ENCODE assay signal across 12 cellular contexts in the genomic region with DNA sequence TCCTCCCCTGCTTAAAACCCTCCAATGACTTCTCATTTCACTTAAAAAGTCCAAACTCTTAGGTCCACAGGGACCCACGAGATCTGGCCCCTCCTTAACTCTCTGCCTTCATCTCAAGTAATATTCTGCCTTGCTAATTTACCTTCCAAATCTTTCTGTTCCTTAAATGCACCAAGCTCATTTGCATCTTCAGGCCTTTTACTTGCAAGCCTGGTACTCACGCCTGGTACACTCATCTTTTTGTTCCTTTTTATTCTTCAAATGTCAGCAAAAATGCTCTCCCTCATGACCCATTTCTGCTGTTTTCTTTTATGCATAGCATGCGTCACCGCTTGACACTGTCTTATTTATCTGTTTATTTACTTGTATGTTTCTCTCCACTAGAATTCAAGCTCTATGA. TPM values are rescaled to one million over a fixed set of nuclear protein-coding genes. Genes with fewer than 3 reads are reported as not detected.
DNase-seq lines count a peak whose midpoint lies in the region; ATAC-seq, FAIRE-seq and TF ChIP-seq lines count a peak whose summit lies in the region.
"Had no signal": no experiment of that assay in that cellular context is flagged by ENCODE, and none has a peak within 500 bp of the region (broad histone marks: within the 10 kb centered on the region; RNA-seq: fewer than 3 reads in every experiment).

No MANE protein-coding gene starts in this region.

- H3K9me2 ChIP-seq in SK-N-SH: no peaks in the 10 kb centered on the region

- H3K4me3 ChIP-seq in naive thymus-derived CD4-positive, alpha-beta T cell (ENCODE audit: low read length): no peak overlapping the region
- no peak overlapping the region for H3K4me3 ChIP-seq in SK-N-SH (ENCODE audit: low read depth in 2 of 2, low read length in 1 of 2)

- H3K9me3 ChIP-seq in naive thymus-derived CD4-positive, alpha-beta T cell (ENCODE audit: control insufficient read depth in 2 of 3, low read length in 3 of 3): no peaks in the 10 kb centered on the region
- H3K9me3 ChIP-seq in SK-N-SH: no peaks in the 10 kb centered on the region

- H3K36me3 ChIP-seq in naive thymus-derived CD4-positive, alpha-beta T cell (ENCODE audit: control insufficient read depth in 2 of 3, insufficient read depth in 3 of 3, low read length in 3 of 3): no peaks in the 10 kb centered on the region
- H3K36me3 ChIP-seq in SK-N-SH (replicated peaks in 1 of 2; ENCODE audit: control insufficient read depth in 1 of 2, insufficient read depth in 2 of 2, low read length in 1 of 2): peaks cover 2 to 4% of the 10 kb centered on the region in 2 experiments

- DNase-seq in GM12891 (ENCODE audit: insufficient read length, low spot score) (no peak), KG1 (lab: John Stamatoyannopoulos, UW) (no peak), kidney glomerular epithelial cell (lab: John Stamatoyannopoulos, UW) (no peak), SK-N-SH (no peak), COLO668 (lab: John Stamatoyannopoulos, UW; ENCODE audit: unreplicated experiment) (no peak)
- no peak for DNase-seq in activated CD8-positive, alpha-beta T cell treated with anti-CD3 and anti-CD28 coated beads for 36 hours
- DNase-seq in naive thymus-derived CD4-positive, alpha-beta T cell: no peak
- DNase-seq: activated gamma-delta T cell treated with Interleukin-2 at 50 U/mL for 16 hours, DMS53, erythroblast, NCI-H2081 had no signal

- no peak overlapping the region for H3K9ac ChIP-seq in SK-N-SH

- peaks cover 66% of the 10 kb centered on the region for H3K4me1 Mint-ChIP-seq in activated CD8-positive, alpha-beta T cell treated with anti-CD3 and anti-CD28 coated beads for 36 hours (ENCODE audit: low read depth)
- peaks cover 53 to 74% (median 71%) of the 10 kb centered on the region in 7 donors for H3K4me1 Mint-ChIP-seq in naive thymus-derived CD4-positive, alpha-beta T cell

- TF ChIP-seq CTCF in activated CD8-positive, alpha-beta T cell treated with anti-CD3 and anti-CD28 coated beads for 36 hours (IDR thresholded peaks at IDR 0.05): no peak
- TF ChIP-seq CTCF in SK-N-SH (IDR thresholded peaks at IDR 0.05): no peak

- no peak for TF ChIP-seq RAD21 in SK-N-SH (IDR thresholded peaks at IDR 0.05; ENCODE audit: low read length)

- peak; percentile 36 for ATAC-seq in GM21367 (IDR thresholded peaks at IDR 0.05; ENCODE audit: unreplicated experiment)
- peak; percentile 19 for ATAC-seq in activated CD8-positive, alpha-beta T cell treated with anti-CD3 and anti-CD28 coated beads for 36 hours
- ATAC-seq in naive thymus-derived CD4-positive, alpha-beta T cell: peak; percentile 55

- peak overlapping the region; percentile 90 for H3K27ac ChIP-seq in naive thymus-derived CD4-positive, alpha-beta T cell (ENCODE audit: low read depth, low read length)
- no peak overlapping the region for H3K27ac ChIP-seq in SK-N-SH (ENCODE audit: low read depth in 2 of 2, low read length in 1 of 2)

- no peaks in the 10 kb centered on the region for H3K27me3 Mint-ChIP-seq in activated CD8-positive, alpha-beta T cell treated with anti-CD3 and anti-CD28 coated beads for 36 hours
- H3K27me3 Mint-ChIP-seq in naive thymus-derived CD4-positive, alpha-beta T cell: no peaks in the 10 kb centered on the region

- TF ChIP-seq POLR2A in GM12891 (IDR thresholded peaks at IDR 0.05; ENCODE audit: low read depth, low read length): no peak

- peaks cover 9% of the 10 kb centered on the region for H3K9me3 Mint-ChIP-seq in activated CD8-positive, alpha-beta T cell treated with anti-CD3 and anti-CD28 coated beads for 36 hours
- peaks cover 0 to 2% (median 0%) of the 10 kb centered on the region in 11 donors for H3K9me3 Mint-ChIP-seq in naive thymus-derived CD4-positive, alpha-beta T cell

- H3K36me3 Mint-ChIP-seq in activated CD8-positive, alpha-beta T cell treated with anti-CD3 and anti-CD28 coated beads for 36 hours (ENCODE audit: low read depth): peaks cover 63% of the 10 kb centered on the region
- H3K36me3 Mint-ChIP-seq in naive thymus-derived CD4-positive, alpha-beta T cell: peaks cover 4 to 47% (median 10%) of the 10 kb centered on the region in 5 donors

- H3K4me1 ChIP-seq in naive thymus-derived CD4-positive, alpha-beta T cell (ENCODE audit: control insufficient read depth in 2 of 2, insufficient read depth in 2 of 2, low read length in 2 of 2): peaks cover 41 to 56% of the 10 kb centered on the region in 2 donors
- peaks cover 22 to 41% of the 10 kb centered on the region in 2 experiments for H3K4me1 ChIP-seq in SK-N-SH (ENCODE audit: control insufficient read depth in 1 of 2, insufficient read depth in 2 of 2, low read depth in 1 of 2, low read length in 1 of 2)

- peak overlapping the region; percentile 100 for H3K27ac Mint-ChIP-seq in activated CD8-positive, alpha-beta T cell treated with anti-CD3 and anti-CD28 coated beads for 36 hours
- peak overlapping the region; percentile 89 to 99 (median 96) for H3K27ac Mint-ChIP-seq in naive thymus-derived CD4-positive, alpha-beta T cell

- peak overlapping the region; percentile 0 for H3K4me3 Mint-ChIP-seq in activated CD8-positive, alpha-beta T cell treated with anti-CD3 and anti-CD28 coated beads for 36 hours
- H3K4me3 Mint-ChIP-seq in naive thymus-derived CD4-positive, alpha-beta T cell: peak overlapping the region; percentile 47 to 100 (median 90)

- no peak overlapping the region for H2AFZ ChIP-seq in SK-N-SH (ENCODE audit: low read depth)

- TF ChIP-seq EP300 in SK-N-SH (IDR thresholded peaks at IDR 0.05; ENCODE audit: borderline replicate concordance in 1 of 2, low read depth in 1 of 2, low read length in 1 of 2): no peak

- 88% methylated on average over 4 of the region's 4 CpGs for WGBS in SK-N-SH (ENCODE audit: low lambda C conversion rate)

- H3F3A ChIP-seq in SK-N-SH (replicated peaks; ENCODE audit: insufficient read depth): peaks cover 33% of the 10 kb centered on the region

- FAIRE-seq in GM12891 (lab: Jason Lieb, UNC): no peak

- CTCF ChIA-PET in activated CD8-positive, alpha-beta T cell treated with anti-CD3 and anti-CD28 coated beads for 36 hours (lab: Charles Lee): interaction anchor here (0.6 to 13.7 kb wide), 8 partner anchors 11 to 87 kb away, joined by 3 to 102 read pairs (median 14); no protein-coding TSS in a partner anchor
- CTCF ChIA-PET in naive thymus-derived CD4-positive, alpha-beta T cell (lab: Charles Lee): interaction anchor here (0.6 to 21.2 kb wide), 13 partner anchors 12 to 147 kb away, joined by 3 to 223 read pairs (median 5); no protein-coding TSS in a partner anchor
- CTCF ChIA-PET in SK-N-SH (lab: Yijun Ruan, JAX): interaction anchor here (0.5 to 5.1 kb wide), 4 partner anchors 21 to 88 kb away, joined by 3 to 30 read pairs (median 6); no protein-coding TSS in a partner anchor

- no peak overlapping the region for H3K4me2 ChIP-seq in SK-N-SH

- H3K79me2 ChIP-seq in SK-N-SH (ENCODE audit: insufficient read depth): peaks cover 35% of the 10 kb centered on the region; the same call in 1 of the 2 replicates

- intact Hi-C loops in activated CD8-positive, alpha-beta T cell treated with anti-CD3 and anti-CD28 coated beads for 36 hours (cut with micrococcal nuclease): no loop called here
- intact Hi-C loops in naive thymus-derived CD4-positive, alpha-beta T cell (cut with micrococcal nuclease): loop anchor here in 1 of 2 donors (10.0 kb wide), 2 partner anchors 46 to 636 kb away; partner anchors contain the start of gene SP3

- H3K27me3 ChIP-seq in naive thymus-derived CD4-positive, alpha-beta T cell (ENCODE audit: control insufficient read depth in 2 of 2, insufficient read depth in 2 of 2, low read length in 2 of 2): no peaks in the 10 kb centered on the region
- H3K27me3 ChIP-seq in SK-N-SH (ENCODE audit: insufficient read depth): no peaks in the 10 kb centered on the region

- no peaks in the 10 kb centered on the region for H4K20me1 ChIP-seq in SK-N-SH (ENCODE audit: insufficient read depth)

- POLR2A ChIA-PET in activated CD8-positive, alpha-beta T cell treated with anti-CD3 and anti-CD28 coated beads for 36 hours (lab: Charles Lee): interaction anchor here (0.9 to 12.4 kb wide), 8 partner anchors 9 to 112 kb away, joined by 3 to 198 read pairs (median 8); no protein-coding TSS in a partner anchor
- POLR2A ChIA-PET in naive thymus-derived CD4-positive, alpha-beta T cell (lab: Charles Lee): interaction anchor here (0.6 to 12.1 kb wide), 9 partner anchors 13 to 372 kb away, joined by 3 to 277 read pairs (median 6); no protein-coding TSS in a partner anchor
- POLR2A ChIA-PET in SK-N-SH (lab: Yijun Ruan, JAX): no interaction called here

TF ChIP-seq in GM12891, 5 proteins besides CTCF, POLR2A, EP300 and RAD21:
- TF ChIP-seq PAX5 (IDR thresholded peaks at IDR 0.05; ENCODE audit: insufficient read depth, low read length, severe bottlenecking) (no peak), SPI1 (IDR thresholded peaks at IDR 0.05; ENCODE audit: low read depth, low read length) (peak; percentile 41; the same call in 1 of the 2 replicates), POU2F2 (IDR thresholded peaks at IDR 0.05; ENCODE audit: low read depth, low read length) (no peak)

TF ChIP-seq in SK-N-SH, 30 proteins besides CTCF, POLR2A, EP300 and RAD21 (continues in another document):
- TF ChIP-seq NFIC (IDR thresholded peaks at IDR 0.05; ENCODE audit: borderline replicate concordance) (no peak), MEF2A (IDR thresholded peaks at IDR 0.05; ENCODE audit: borderline replicate concordance, low read depth) (no peak), SMC3 (IDR thresholded peaks at IDR 0.05; ENCODE audit: low read depth, low read length) (no peak), TAF1 (IDR thresholded peaks at IDR 0.05; ENCODE audit: borderline replicate concordance, low read depth, low read length) (no peak), POLR2AphosphoS5 (IDR thresholded peaks at IDR 0.05; ENCODE audit: low read depth, low read length) (no peak), RFX5 (IDR thresholded peaks at IDR 0.05; ENCODE audit: low read length) (no peak)

RNA-seq across cellular contexts. Expression of gene WIPF1, which starts 2.7 kb away (rescaled TPM):
- 91.7 TPM for polyA plus RNA-seq in GM12891 (2012; ENCODE audit: low read depth, missing spikeins)
- 100 to 1,000 TPM; 361 to 365 TPM for total RNA-seq in activated CD8-positive, alpha-beta T cell treated with anti-CD3 and anti-CD28 coated beads for 36 hours
- total RNA-seq in naive thymus-derived CD4-positive, alpha-beta T cell: 100 to 1,000 TPM; 272 to 514 (median 397) TPM
- polyA plus RNA-seq in naive thymus-derived CD4-positive, alpha-beta T cell: 100 to 1,000 TPM in 1 of 2 donors, 10 to 100 TPM in 1; 92.3 to 103 TPM
- polyA plus RNA-seq in SK-N-SH (2012; rRNA removed): 48.2 and 56.7 TPM in 2 replicates
- 40.5 and 46.7 TPM in 2 replicates for polyA plus RNA-seq in SK-N-SH (2012; cell fraction: cytosol; rRNA removed)
- polyA plus RNA-seq in SK-N-SH (2012; cell fraction: nucleus; rRNA removed): 36.3 and 57.4 TPM in 2 replicates
